Comparison of ENCODE assay signal across 19 cellular contexts in the genomic region with DNA sequence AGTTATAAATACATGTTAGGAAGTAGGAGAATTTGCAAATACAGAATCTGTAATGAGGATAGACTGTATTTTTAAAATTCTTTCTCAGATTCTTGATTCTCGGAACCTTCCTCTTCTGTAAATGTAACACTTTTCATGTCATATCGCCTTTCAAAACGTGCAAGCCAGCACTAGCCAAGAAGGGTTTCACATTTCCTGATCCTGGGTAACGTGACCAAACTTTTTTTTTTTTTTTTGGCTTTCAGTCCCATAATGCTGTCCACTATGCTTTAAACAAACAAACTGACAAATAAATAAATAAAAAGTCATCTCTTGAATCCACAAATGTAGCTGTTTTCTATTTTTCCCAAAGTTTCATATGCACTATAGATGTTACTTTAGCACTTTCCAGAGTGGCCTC.
"Had no signal": no experiment of that assay in that cellular context is flagged by ENCODE, and none has a peak within 500 bp of the region (broad histone marks: within the 10 kb centered on the region; RNA-seq: fewer than 3 reads in every experiment).

No MANE protein-coding gene starts in this region.

- H3K9me3 ChIP-seq: ovary, psoas muscle had no signal

- ATAC-seq: left ventricle myocardium superior, psoas muscle, right cardiac atrium had no signal

- DNase-seq: activated CD4-positive, alpha-beta T cell treated with anti-CD3 and anti-CD28 coated beads, Interleukin-2, amount 50 U/mL, for 4 hours; activated CD4-positive, CD25-positive, alpha-beta regulatory T cell; activated gamma-delta T cell; activated T-cell treated with anti-CD3 and anti-CD28 coated beads for 4 hours; aorta; brain microvascular endothelial cell; erythroblast; head of caudate nucleus; kidney glomerular epithelial cell; left ventricle myocardium superior; ovary; psoas muscle; right cardiac atrium; stimulated activated CD4-positive, alpha-beta T cell treated with anti-CD3 and anti-CD28 coated beads, Interleukin-2, amount 100 ng/mL, for 48 hours; T-helper 9 cell had no signal

- H3K27ac ChIP-seq: brain microvascular endothelial cell, coronary artery, ovary, psoas muscle, SK-N-MC had no signal

- H3K36me3 ChIP-seq: brain microvascular endothelial cell, ovary had no signal

- H3K27me3 ChIP-seq: brain microvascular endothelial cell, ovary had no signal

- H3K4me3 ChIP-seq: coronary artery, ovary, psoas muscle, SK-N-MC had no signal

- H3K4me3 Mint-ChIP-seq: central memory CD8-positive, alpha-beta T cell; neural crest cell had no signal

- H3K4me1 ChIP-seq: psoas muscle had no signal

- H3K9me3 Mint-ChIP-seq: central memory CD8-positive, alpha-beta T cell; neural crest cell had no signal
